8 cellular contexts compared by ENCODE assay signal in genomic region chr3:138329127-138329983, GRCh38. TPM values are rescaled to one million over a fixed set of nuclear protein-coding genes. Genes with fewer than 3 reads are reported as not detected.
DNase-seq lines count a peak whose midpoint lies in the region; ATAC-seq and TF ChIP-seq lines count a peak whose summit lies in the region.

A gene with protein sequence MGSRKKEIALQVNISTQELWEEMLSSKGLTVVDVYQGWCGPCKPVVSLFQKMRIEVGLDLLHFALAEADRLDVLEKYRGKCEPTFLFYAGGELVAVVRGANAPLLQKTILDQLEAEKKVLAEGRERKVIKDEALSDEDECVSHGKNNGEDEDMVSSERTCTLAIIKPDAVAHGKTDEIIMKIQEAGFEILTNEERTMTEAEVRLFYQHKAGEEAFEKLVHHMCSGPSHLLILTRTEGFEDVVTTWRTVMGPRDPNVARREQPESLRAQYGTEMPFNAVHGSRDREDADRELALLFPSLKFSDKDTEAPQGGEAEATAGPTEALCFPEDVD (minus strand): TSS chr3:138329851. CDS start chr3:138329335, 516 bp downstream.

- H3K36me3 Mint-ChIP-seq in T-helper 1 cell treated with Interleukin-12 subunit alpha and Interleukin-12 subunit beta and Interleukin-4 antibody, amounts not matched to agents 30 μg/mL and 1 μg/mL, for 36 hours (ENCODE audit: low read depth) = no peaks in the 10 kb centered on the region

- DNase-seq in GM10266 (ENCODE audit: extremely low spot score) = peak; percentile 75
- peak; percentile 87 for DNase-seq in NCI-H1436 treated with DMSO at 0.1 percent for 48 hours (lab: John Stamatoyannopoulos, UW)
- DNase-seq in amygdala (lab: John Stamatoyannopoulos, UW) = peak in 54 of 56 donors; percentile 20 to 91 (median 78)
- DNase-seq in left ventricle myocardium superior = peak; percentile 94
- peak; percentile 95 for DNase-seq in posterior vena cava (ENCODE audit: low spot score)
- peak; percentile 95 to 96 for DNase-seq in upper lobe of left lung

- TF ChIP-seq CTCF in GM10266 (IDR thresholded peaks at IDR 0.05; ENCODE audit: control insufficient read depth, insufficient read depth, low read depth, missing control alignments) (peak; percentile 68), upper lobe of left lung (IDR thresholded peaks at IDR 0.05) (peak; percentile 13 to 47 (median 42))

- H3K4me3 ChIP-seq in upper lobe of left lung = peak within 1 kb of the TSS; percentile 65 to 73 (median 67)

- no peaks in the 10 kb centered on the region for H3K9me3 ChIP-seq in upper lobe of left lung

- WGBS in upper lobe of left lung, 2 donors = 0 to 1% methylated on average over 22 to 40 of the region's 62 CpGs

- peak in 2 of 4 donors; percentile 19 to 42 for TF ChIP-seq POLR2A in upper lobe of left lung (IDR thresholded peaks at IDR 0.05)

- H3K27ac Mint-ChIP-seq in T-helper 1 cell treated with Interleukin-12 subunit alpha and Interleukin-12 subunit beta and Interleukin-4 antibody, amounts not matched to agents 30 μg/mL and 1 μg/mL, for 36 hours = peak within 1 kb of the TSS; percentile 82

- intact Hi-C loops in left ventricle myocardium superior (cut with micrococcal nuclease) (no loop called here), posterior vena cava (cut with DNase I) (no loop called here)

- peak within 1 kb of the TSS; percentile 59 to 65 (median 60) for H3K27ac ChIP-seq in upper lobe of left lung

- H3K9me3 Mint-ChIP-seq in T-helper 1 cell treated with Interleukin-12 subunit alpha and Interleukin-12 subunit beta and Interleukin-4 antibody, amounts not matched to agents 30 μg/mL and 1 μg/mL, for 36 hours = no peaks in the 10 kb centered on the region

- no peaks in the 10 kb centered on the region for H3K27me3 Mint-ChIP-seq in T-helper 1 cell treated with Interleukin-12 subunit alpha and Interleukin-12 subunit beta and Interleukin-4 antibody, amounts not matched to agents 30 μg/mL and 1 μg/mL, for 36 hours (ENCODE audit: low read depth)

- H3K4me3 Mint-ChIP-seq in T-helper 1 cell treated with Interleukin-12 subunit alpha and Interleukin-12 subunit beta and Interleukin-4 antibody, amounts not matched to agents 30 μg/mL and 1 μg/mL, for 36 hours = peak within 1 kb of the TSS; percentile 86

- peak; percentile 78 for ATAC-seq in HG02763 (IDR thresholded peaks at IDR 0.05; ENCODE audit: unreplicated experiment)
- peak; percentile 97 for ATAC-seq in left ventricle myocardium superior
- ATAC-seq in upper lobe of left lung (ENCODE audit: low FRiP score in 2 of 2) = peak; percentile 94 to 95

- peaks cover 34% of the 10 kb centered on the region for H3K4me1 Mint-ChIP-seq in T-helper 1 cell treated with Interleukin-12 subunit alpha and Interleukin-12 subunit beta and Interleukin-4 antibody, amounts not matched to agents 30 μg/mL and 1 μg/mL, for 36 hours (ENCODE audit: low read depth)

- peaks cover 3 to 20% (median 6%) of the 10 kb centered on the region in 4 donors for H3K4me1 ChIP-seq in upper lobe of left lung

- no peaks in the 10 kb centered on the region for H3K27me3 ChIP-seq in upper lobe of left lung

- TF ChIP-seq EP300 in upper lobe of left lung (IDR thresholded peaks at IDR 0.05) = no peak

- H3K36me3 ChIP-seq in upper lobe of left lung = no peaks in the 10 kb centered on the region

RNA-seq across cellular contexts. Expression of the gene that starts here (rescaled TPM):
- total RNA-seq in left ventricle myocardium superior = 0.59 TPM
- total RNA-seq in posterior vena cava = not detected
- 10 to 100 TPM in 1 of 6 donors, 1 to 10 TPM in 4, under 1 TPM in 1; 0.46 to 16.5 (median 3.3) TPM for total RNA-seq in upper lobe of left lung

Comparison
In these comparisons a context has a peak if more than half of its experiments do, and no peak if none do; other contexts are left out.
1. Peak in every context shown above with its lines: DNase-seq, ATAC-seq, H3K4me3 ChIP-seq and H3K27ac ChIP-seq.
2. Peak in DNase-seq and ATAC-seq in left ventricle myocardium superior; RNA of the gene not detected or under 1 TPM.
3. Peak in DNase-seq in posterior vena cava; RNA of the gene not detected or under 1 TPM.